In genomic region chr7:3200504-3200903, GRCh38 we compare ENCODE assay signal across 8 cellular contexts.
A peak's percentile ranks its signal among the peaks of the same experiment; 100 is the strongest.
DNase-seq lines count a peak whose midpoint lies in the region; ATAC-seq and TF ChIP-seq lines count a peak whose summit lies in the region.

No MANE protein-coding gene starts in this region.

- DNase-seq in stimulated activated CD4-positive, alpha-beta T cell treated with anti-CD3 and anti-CD28 coated beads, Interleukin-12 subunit alpha, Interleukin-12 subunit beta, amount 100 ng/mL, for 4 hours = peak; percentile 2
- no peak for DNase-seq in stimulated activated CD4-positive, alpha-beta T cell treated with anti-CD3 and anti-CD28 coated beads, Interleukin-4, amount 100 ng/mL, for 4 hours
- DNase-seq in SJSA1 (ENCODE audit: low read depth in 1 of 2, low spot score in 2 of 2) (peak; percentile 30 to 57), left ventricle myocardium superior (no peak), stomach (peak; percentile 32), NCI-H446 treated with DMSO at 0.1 percent for 48 hours (lab: John Stamatoyannopoulos, UW) (no peak), gastrocnemius medialis (no peak)

- H3K27me3 ChIP-seq in SJSA1 (replicated peaks) = no peaks in the 10 kb centered on the region
- no peaks in the 10 kb centered on the region for H3K27me3 ChIP-seq in stomach
- no peaks in the 10 kb centered on the region for H3K27me3 ChIP-seq in gastrocnemius medialis

- in situ Hi-C loops in gastrocnemius medialis (cut with MboI; ENCODE audit: low sequenced_read_pairs in 4 of 4) = no loop called here

- peaks cover 2% of the 10 kb centered on the region for H3K4me1 ChIP-seq in SJSA1 (replicated peaks)
- peaks cover 0 to 13% (median 0%) of the 10 kb centered on the region in 4 donors for H3K4me1 ChIP-seq in stomach
- no peaks in the 10 kb centered on the region for H3K4me1 ChIP-seq in gastrocnemius medialis

- no peak for TF ChIP-seq EP300 in stomach (IDR thresholded peaks at IDR 0.05)

- H3K9me3 ChIP-seq in SJSA1 (replicated peaks) (no peaks in the 10 kb centered on the region), stomach (peaks cover 0 to 5% (median 2%) of the 10 kb centered on the region in 4 donors), gastrocnemius medialis (no peaks in the 10 kb centered on the region)

- no peak for TF ChIP-seq POLR2A in stomach (IDR thresholded peaks at IDR 0.05)
- TF ChIP-seq POLR2A in gastrocnemius medialis (IDR thresholded peaks at IDR 0.05) = no peak

- TF ChIP-seq CTCF in stomach (IDR thresholded peaks at IDR 0.05) (peak in 1 of 7 experiments; percentile 21), gastrocnemius medialis (IDR thresholded peaks at IDR 0.05 in 4 of 5, conservative IDR thresholded peaks at IDR 0.05 in 1 of 5) (no peak)

- WGBS in stomach, 5 donors = 75 to 94% (median 89%) methylated on average over 1 of the region's 1 CpG; no CpG with 5 or more reads in 1 of the 5 donors

- H3K4me3 ChIP-seq in SJSA1 (no peak overlapping the region), stomach (no peak overlapping the region), gastrocnemius medialis (no peak overlapping the region)

- peak; percentile 44 for ATAC-seq in left ventricle myocardium superior
- no peak for ATAC-seq in HG03139 (IDR thresholded peaks at IDR 0.05; ENCODE audit: unreplicated experiment)
- no peak for ATAC-seq in gastrocnemius medialis

- H3K36me3 ChIP-seq in SJSA1 (no peaks in the 10 kb centered on the region), stomach (no peaks in the 10 kb centered on the region), gastrocnemius medialis (no peaks in the 10 kb centered on the region)

- H3K27ac ChIP-seq in SJSA1 (no peak overlapping the region), stomach (no peak overlapping the region), gastrocnemius medialis (no peak overlapping the region)

- intact Hi-C loops in left ventricle myocardium superior (cut with micrococcal nuclease) = no loop called here
- intact Hi-C loops in stomach (cut with DNase I; ENCODE audit: low total_unique reads) = no loop called here
- intact Hi-C loops in gastrocnemius medialis (cut with DNase I; ENCODE audit: low total_unique reads) = no loop called here

Comparison
In these comparisons a context has a peak if more than half of its experiments do, and no peak if none do; other contexts are left out.
1. DNase-seq: peak in stimulated activated CD4-positive, alpha-beta T cell treated with anti-CD3 and anti-CD28 coated beads, Interleukin-12 subunit alpha, Interleukin-12 subunit beta, amount 100 ng/mL, for 4 hours (single experiment), SJSA1 (2 of 2) and stomach (single experiment); none in stimulated activated CD4-positive, alpha-beta T cell treated with anti-CD3 and anti-CD28 coated beads, Interleukin-4, amount 100 ng/mL, for 4 hours (0 of 2), left ventricle myocardium superior (single experiment), NCI-H446 treated with DMSO at 0.1 percent for 48 hours (single experiment) and gastrocnemius medialis (0 of 2).